Comparison of ENCODE assay signal across 32 cellular contexts in the genomic region with DNA sequence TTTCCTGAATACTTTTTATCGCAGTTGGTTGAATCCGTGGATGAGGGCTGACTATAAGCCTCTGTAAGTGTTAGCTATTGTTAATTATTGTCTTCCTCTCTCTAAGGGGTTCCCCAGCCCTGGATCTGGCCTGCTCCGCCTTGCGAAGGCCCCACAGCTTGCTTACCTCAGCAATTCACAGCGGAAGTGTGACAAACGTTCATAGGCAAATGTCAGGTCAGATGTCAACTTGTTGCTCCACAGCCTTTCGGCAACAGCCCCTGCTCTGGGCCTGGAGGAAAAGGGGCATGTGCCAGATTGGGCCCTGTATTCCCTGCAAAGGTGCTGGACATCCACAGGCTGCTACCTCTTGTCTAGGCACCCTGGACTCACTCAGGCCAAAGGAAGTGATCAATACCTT. TPM values are rescaled to one million over a fixed set of nuclear protein-coding genes. Genes with fewer than 3 reads are reported as not detected.
"Had no signal": no experiment of that assay in that cellular context is flagged by ENCODE, and none has a peak within 500 bp of the region (broad histone marks: within the 10 kb centered on the region; RNA-seq: fewer than 3 reads in every experiment).

No MANE protein-coding gene starts in this region.

- H3K9me3 ChIP-seq: adrenal gland, ascending aorta, breast epithelium, esophagus squamous epithelium, gastroesophageal sphincter, heart right ventricle had no signal

- DNase-seq: activated CD4-positive, alpha-beta memory T cell treated with anti-CD3 and anti-CD28 coated beads, Interleukin-2, amount 10 ng/mL, durations not matched to agents 7 days and 5 days; activated CD4-positive, alpha-beta T cell treated with anti-CD3 and anti-CD28 coated beads for 1 hour; activated CD4-positive, alpha-beta T cell treated with anti-CD3 and anti-CD28 coated beads for 4 hours; activated CD4-positive, alpha-beta T cell treated with anti-CD3 and anti-CD28 coated beads, Interleukin-2, amount 10 ng/mL, durations not matched to agents 7 days and 5 days; activated CD4-positive, alpha-beta T cell treated with anti-CD3 and anti-CD28 coated beads, Interleukin-2, amount 50 U/mL, for 4 hours; activated effector memory CD4-positive, alpha-beta T cell treated with anti-CD3 and anti-CD28 coated beads, Interleukin-2, amount 50 U/mL, for 16 hours; activated naive CD4-positive, alpha-beta T cell treated with anti-CD3 and anti-CD28 coated beads for 36 hours; activated naive CD8-positive, alpha-beta T cell treated with anti-CD3 and anti-CD28 coated beads for 36 hours; activated naive CD8-positive, alpha-beta T cell treated with anti-CD3 and anti-CD28 coated beads, Interleukin-2, amount 50 U/mL, for 24 hours; activated T-cell treated with anti-CD3 and anti-CD28 coated beads, Interleukin-2, amount 50 U/mL, for 4 hours; central memory CD4-positive, alpha-beta T cell; dorsolateral prefrontal cortex; effector memory CD4-positive, alpha-beta T cell; endodermal cell; esophagus squamous epithelium; foreskin melanocyte; heart right ventricle; T-helper 2 cell had no signal

- H3K27ac ChIP-seq: adrenal gland, ascending aorta, breast epithelium, cardiac muscle cell, coronary artery, dorsolateral prefrontal cortex, esophagus squamous epithelium, gastroesophageal sphincter, heart right ventricle, VCaP had no signal

- H3K27me3 ChIP-seq: adrenal gland, ascending aorta, breast epithelium, cardiac muscle cell, dorsolateral prefrontal cortex, esophagus squamous epithelium, gastroesophageal sphincter, heart right ventricle had no signal

- H3K4me1 ChIP-seq: adrenal gland, ascending aorta, breast epithelium had no signal

- H3K4me3 ChIP-seq: adrenal gland, ascending aorta, breast epithelium, cardiac muscle cell, coronary artery, dorsolateral prefrontal cortex, esophagus squamous epithelium, gastroesophageal sphincter, heart right ventricle had no signal

- ATAC-seq: activated naive CD8-positive, alpha-beta T cell treated with anti-CD3 and anti-CD28 coated beads, Interleukin-2, amount 50 U/mL, for 24 hours; activated T-cell treated with anti-CD3 and anti-CD28 coated beads, Interleukin-2, amount 50 U/mL, for 4 hours; gastroesophageal sphincter; heart right ventricle; WTC11 had no signal

RNA-seq across cellular contexts. Expression of gene CELF6, which starts 25.3 kb away (rescaled TPM):
- total RNA-seq: ascending aorta, fibroblast of villous mesenchyme, WTC11 had no signal

RNA-seq across cellular contexts. Expression of gene TMEM202, which starts 52.8 kb away (rescaled TPM):
- total RNA-seq: activated CD4-positive, alpha-beta memory T cell treated with anti-CD3 and anti-CD28 coated beads, Interleukin-2, amount 10 ng/mL, durations not matched to agents 7 days and 5 days; activated CD4-positive, alpha-beta T cell treated with anti-CD3 and anti-CD28 coated beads, Interleukin-2, amount 10 ng/mL, durations not matched to agents 7 days and 5 days; activated naive CD4-positive, alpha-beta T cell treated with anti-CD3 and anti-CD28 coated beads for 36 hours; activated naive CD8-positive, alpha-beta T cell treated with anti-CD3 and anti-CD28 coated beads for 36 hours; activated T-cell treated with anti-CD3 and anti-CD28 coated beads, Interleukin-2, amount 50 U/mL, for 4 hours; activated T-helper 2 cell treated with anti-CD3 and anti-CD28 coated beads, Interferon-gamma antibody, Interleukin-2, Interleukin-4, amounts not matched to agents 10 μg/mL and 5 μg/mL and 100 μg/mL, durations not matched to agents 14 hours and 24 hours and 36 hours; adrenal gland; ascending aorta; breast epithelium; cardiac muscle cell; cerebellum; dorsolateral prefrontal cortex; endodermal cell; esophagus squamous epithelium; fibroblast of lung; fibroblast of villous mesenchyme; gastroesophageal sphincter; glomerular endothelial cell; heart right ventricle; T-helper 1 cell treated with Interleukin-12 subunit alpha and Interleukin-12 subunit beta and Interleukin-4 antibody, amounts not matched to agents 30 ng/mL and 1 ng/mL, for 36 hours; WTC11 had no signal
